Comparison of ENCODE assay signal across 18 cellular contexts in genomic region chr5:176458904-176459561, GRCh38. TPM values are rescaled to one million over a fixed set of nuclear protein-coding genes. Genes with fewer than 3 reads are reported as not detected.
A peak's percentile ranks its signal among the peaks of the same experiment; 100 is the strongest.
DNase-seq lines count a peak whose midpoint lies in the region; ATAC-seq, FAIRE-seq and TF ChIP-seq lines count a peak whose summit lies in the region.
"Had no signal": no experiment of that assay in that cellular context is flagged by ENCODE, and none has a peak within 500 bp of the region (broad histone marks: within the 10 kb centered on the region; RNA-seq: fewer than 3 reads in every experiment).

No MANE protein-coding gene starts in this region.

- no peaks in the 10 kb centered on the region for H3K27me3 ChIP-seq in CD4-positive, CD25-positive, alpha-beta regulatory T cell (ENCODE audit: control insufficient read depth, insufficient read depth, low read length)
- no peaks in the 10 kb centered on the region for H3K27me3 ChIP-seq in K562 (ENCODE audit: control insufficient read depth in 2 of 2, insufficient read depth in 2 of 2, low read length in 2 of 2)
- H3K27me3 ChIP-seq in neural progenitor cell: no peaks in the 10 kb centered on the region
- no peaks in the 10 kb centered on the region for H3K27me3 ChIP-seq in gastroesophageal sphincter

- no peak for ATAC-seq in CD4-positive, CD25-positive, alpha-beta regulatory T cell (ENCODE audit: low read depth in 2 of 2)
- ATAC-seq in K562: no peak
- no peak for ATAC-seq in gastroesophageal sphincter
- ATAC-seq in omental fat pad (ENCODE audit: low FRiP score): no peak
- ATAC-seq: SK-N-SH treated with all-trans-retinoic acid at 6 μM for 48 hours had no signal

- TF ChIP-seq CTCF in HFFc6 (IDR thresholded peaks at IDR 0.05) (no peak), K562 (IDR thresholded peaks at IDR 0.05 in 2 of 3, conservative IDR thresholded peaks at IDR 0.05 in 1 of 3; ENCODE audit: insufficient read depth in 2 of 3, low read depth in 1 of 3, low read length in 3 of 3) (no peak), neural progenitor cell (IDR thresholded peaks at IDR 0.05) (no peak), gastroesophageal sphincter (IDR thresholded peaks at IDR 0.05) (no peak), omental fat pad (IDR thresholded peaks at IDR 0.05) (no peak)

- H3K4me2 ChIP-seq in K562 (ENCODE audit: insufficient read depth, low read length): no peak overlapping the region
- H3K4me2 ChIP-seq in neural progenitor cell: no peak overlapping the region

- peak overlapping the region in 1 of 4 donors; percentile 2 for H3K4me3 Mint-ChIP-seq in CD4-positive, CD25-positive, alpha-beta regulatory T cell
- H3K4me3 Mint-ChIP-seq in HFFc6 (no peak overlapping the region), neural progenitor cell (peak overlapping the region; percentile 5)

- TF ChIP-seq POLR2A in K562 (conservative IDR thresholded peaks at IDR 0.05) (no peak), gastroesophageal sphincter (IDR thresholded peaks at IDR 0.05) (no peak)

- no peak for FAIRE-seq in K562 (lab: Jason Lieb, UNC)

- H3K27me3 Mint-ChIP-seq in CD4-positive, CD25-positive, alpha-beta regulatory T cell: no peaks in the 10 kb centered on the region
- H3K27me3 Mint-ChIP-seq in HFFc6 (ENCODE audit: insufficient read depth) (0 out of 2 replicates have a peak, but pooled peaks cover 2% of the 10 kb centered on the region), neural progenitor cell (ENCODE audit: insufficient read depth, low read depth) (no peaks in the 10 kb centered on the region)

- H3F3A ChIP-seq in neural progenitor cell (ENCODE audit: low read depth): no peaks in the 10 kb centered on the region

- CTCF ChIA-PET in K562 (lab: Yijun Ruan, JAX; ENCODE audit: low intra/inter-chr PET ratio): no interaction called here

- H4K20me1 ChIP-seq in K562 (replicated peaks; ENCODE audit: control insufficient read depth, insufficient read depth, low read length) (peaks cover 3% of the 10 kb centered on the region; the same call in 1 of the 2 replicates), neural progenitor cell (ENCODE audit: low read depth) (peaks cover 37% of the 10 kb centered on the region)

- peaks cover 20 to 70% (median 49%) of the 10 kb centered on the region in 4 donors for H3K4me1 Mint-ChIP-seq in CD4-positive, CD25-positive, alpha-beta regulatory T cell
- H3K4me1 Mint-ChIP-seq in HFFc6 (ENCODE audit: low read depth): peaks cover 34% of the 10 kb centered on the region
- H3K4me1 Mint-ChIP-seq in neural progenitor cell: no peaks in the 10 kb centered on the region

- no peak overlapping the region for H3K27ac ChIP-seq in CD4-positive, CD25-positive, alpha-beta regulatory T cell (ENCODE audit: insufficient read depth, low read length, poor library complexity, severe bottlenecking)
- no peak overlapping the region for H3K27ac ChIP-seq in K562 (ENCODE audit: extremely low read depth, low read depth, low read length)
- H3K27ac ChIP-seq in neural progenitor cell: no peak overlapping the region
- H3K27ac ChIP-seq in gastroesophageal sphincter: peak overlapping the region in 1 of 4 donors; percentile 44
- H3K27ac ChIP-seq: C4-2B had no signal

- H3K4me1 ChIP-seq in CD4-positive, CD25-positive, alpha-beta regulatory T cell (ENCODE audit: control insufficient read depth, insufficient read depth, low read length, poor library complexity, severe bottlenecking): peaks cover 12% of the 10 kb centered on the region
- H3K4me1 ChIP-seq in K562 (replicated peaks in 1 of 2; ENCODE audit: control insufficient read depth in 2 of 2, insufficient read depth in 2 of 2, low read length in 2 of 2) (no peaks in the 10 kb centered on the region), neural progenitor cell (no peaks in the 10 kb centered on the region), gastroesophageal sphincter (peaks cover 0 to 51% (median 0%) of the 10 kb centered on the region in 3 donors)

- H3K9ac ChIP-seq in K562 (ENCODE audit: insufficient read depth in 1 of 2, low read depth in 2 of 2, low read length in 2 of 2) (no peak overlapping the region), neural progenitor cell (no peak overlapping the region)

- no TSS peak for BruUV-seq in K562 (replicated peaks; lab: Mats Ljungman, UMichigan)

- POLR2A ChIA-PET in K562 (lab: Yijun Ruan, JAX): interaction anchor here (0.6 to 1.2 kb wide), 3 partner anchors 10 to 53 kb away, joined by 3 to 4 read pairs (median 3); partner anchors contain the start of gene FAF2

- TF ChIP-seq RAD21 in K562 (CRISPR knock-in tag; conservative IDR thresholded peaks at IDR 0.05 in 1 of 2, IDR thresholded peaks at IDR 0.05 in 1 of 2): no peak

- no peaks in the 10 kb centered on the region for H3K9me3 Mint-ChIP-seq in CD4-positive, CD25-positive, alpha-beta regulatory T cell
- no peaks in the 10 kb centered on the region for H3K9me3 Mint-ChIP-seq in HFFc6
- no peaks in the 10 kb centered on the region for H3K9me3 Mint-ChIP-seq in neural progenitor cell

- 91% methylated on average over 3 of the region's 3 CpGs for WGBS in K562 (ENCODE audit: insufficient coverage, low coverage, missing lambda C conversion rate)
- WGBS in gastroesophageal sphincter (ENCODE audit: low coverage in 1 of 2), 2 donors: 97% methylated on average over 3 of the region's 3 CpGs; no CpG with 5 or more reads in 1 of the 2 donors

- TF ChIP-seq EP300 in K562 (IDR thresholded peaks at IDR 0.05; ENCODE audit: low read length): no peak
- TF ChIP-seq EP300 in gastroesophageal sphincter (IDR thresholded peaks at IDR 0.05): no peak

- H3K9me1 ChIP-seq in K562 (ENCODE audit: control insufficient read depth, insufficient read depth, low read length): no peaks in the 10 kb centered on the region

- no peak overlapping the region for H3K4me3 ChIP-seq in CD4-positive, CD25-positive, alpha-beta regulatory T cell (ENCODE audit: low read depth, low read length)
- H3K4me3 ChIP-seq in K562 (no peak overlapping the region), neural progenitor cell (no peak overlapping the region), gastroesophageal sphincter (no peak overlapping the region)

- H3K27ac Mint-ChIP-seq in CD4-positive, CD25-positive, alpha-beta regulatory T cell: peak overlapping the region in 2 of 3 donors; percentile 73 to 81
- peak overlapping the region; percentile 70 for H3K27ac Mint-ChIP-seq in HFFc6
- H3K27ac Mint-ChIP-seq in neural progenitor cell: no peak overlapping the region

- H3K36me3 ChIP-seq in CD4-positive, CD25-positive, alpha-beta regulatory T cell (ENCODE audit: control insufficient read depth, insufficient read depth, low read length): no peaks in the 10 kb centered on the region
- H3K36me3 ChIP-seq in K562 (ENCODE audit: control insufficient read depth, insufficient read depth, low read length): peaks cover 21% of the 10 kb centered on the region; the same call in 2 of the 3 replicates
- H3K36me3 ChIP-seq in neural progenitor cell: no peaks in the 10 kb centered on the region
- H3K36me3 ChIP-seq in gastroesophageal sphincter: peaks cover 0 to 6% of the 10 kb centered on the region in 2 donors

- DNase-seq in CD4-positive, CD25-positive, alpha-beta regulatory T cell: no peak
- DNase-seq in HFFc6: no peak
- no peak for DNase-seq in K562 (ENCODE audit: extremely low read depth in 1 of 4, low spot score in 3 of 4)
- DNase-seq in neural progenitor cell (ENCODE audit: low spot score): no peak
- no peak for DNase-seq in AG08395 (ENCODE audit: low spot score)
- DNase-seq in NCI-H446 (lab: John Stamatoyannopoulos, UW): no peak
- DNase-seq in omental fat pad (ENCODE audit: low spot score): no peak
- DNase-seq: GDM1, H7, KBM-7, NCI-H187, NCI-H2107, NCI-H510A treated with DMSO at 0.1 percent for 48 hours, NCI-H774, SHP77 treated with DMSO at 0.1 percent for 48 hours had no signal

- H2AFZ ChIP-seq in K562 (ENCODE audit: low read depth, low read length) (no peak overlapping the region), neural progenitor cell (replicated peaks) (no peak overlapping the region)

- intact Hi-C loops in K562 (cut with micrococcal nuclease): no loop called here

- in situ Hi-C loops in K562 (cut with MboI): no loop called here

- peaks cover 17% of the 10 kb centered on the region for H3K36me3 Mint-ChIP-seq in CD4-positive, CD25-positive, alpha-beta regulatory T cell
- H3K36me3 Mint-ChIP-seq in HFFc6 (ENCODE audit: low read depth): peaks cover 13% of the 10 kb centered on the region
- peaks cover 8% of the 10 kb centered on the region for H3K36me3 Mint-ChIP-seq in neural progenitor cell

- no peaks in the 10 kb centered on the region for H3K9me3 ChIP-seq in CD4-positive, CD25-positive, alpha-beta regulatory T cell (ENCODE audit: control insufficient read depth in 2 of 2, low read length in 2 of 2)
- no peaks in the 10 kb centered on the region for H3K9me3 ChIP-seq in K562 (replicated peaks; ENCODE audit: control insufficient read depth, insufficient read depth, low read depth, low read length)
- no peaks in the 10 kb centered on the region for H3K9me3 ChIP-seq in neural progenitor cell (ENCODE audit: low read depth)
- no peaks in the 10 kb centered on the region for H3K9me3 ChIP-seq in gastroesophageal sphincter

- peaks cover 70% of the 10 kb centered on the region for H3K79me2 ChIP-seq in K562 (ENCODE audit: control insufficient read depth, insufficient read depth, low read length)
- H3K79me2 ChIP-seq in neural progenitor cell (ENCODE audit: low read depth): peaks cover 99% of the 10 kb centered on the region

RNA-seq across cellular contexts. Expression of gene FAF2, which starts 10.8 kb away (rescaled TPM):
- total RNA-seq in CD4-positive, CD25-positive, alpha-beta regulatory T cell: 31.8 TPM
- 10 to 100 TPM in 3 of 4 donors, 1 to 10 TPM in 1; 8.8 to 17.3 (median 14.0) TPM for polyA plus RNA-seq in CD4-positive, CD25-positive, alpha-beta regulatory T cell
- total RNA-seq in HFFc6 (2021; fragmentation: NEBNext Ultra II Directional; extraction: Animal tissue kit (Norgen Biotek cat#: 25700)): 10 to 100 TPM; 43.4 to 53.1 (median 49.3) TPM
- total RNA-seq in K562 (2011; cell fraction: chromatin; rRNA removed; ENCODE audit: low replicate concordance): 48.2 and 98.0 TPM in 2 replicates
- total RNA-seq in K562 (2011; cell fraction: nucleolus; rRNA removed): 45.0 and 52.5 TPM in 2 replicates
- total RNA-seq in K562 (2011; cell fraction: nucleoplasm; rRNA removed): 70.0 and 90.6 TPM in 2 replicates
- total RNA-seq in K562 (2014; rRNA removed) (25.6 and 29.0 TPM in 2 replicates), K562 (2014; rRNA removed; fragmentation: Illumina TruSeq; extraction: Trizol) (37.8 and 41.6 TPM in 2 replicates), K562 (2015; rRNA removed; fragmentation: Illumina TruSeq; extraction: Trizol) (35.4 and 36.1 TPM in 2 replicates), K562 (2021) (33.7 and 37.7 TPM in 2 replicates), neural progenitor cell (ENCODE audit: low replicate concordance) (32.3 and 33.4 TPM in 2 replicates), gastroesophageal sphincter (10 to 100 TPM; 25.3 to 27.7 (median 25.5) TPM), omental fat pad (10 to 100 TPM; 27.6 to 31.1 (median 27.8) TPM)
- polyA plus RNA-seq in K562 (2011; rRNA removed) (38.6 and 44.6 TPM in 2 replicates), K562 (2014; fragmentation: Illumina TruSeq; extraction: Trizol) (41.9 and 43.4 TPM in 2 replicates), K562 (2014; fragmentation: Nextera tagmentation; extraction: Ambion mirVana) (10 to 100 TPM; 25.2 to 32.8 TPM), K562 (2014; rRNA removed) (25.0 and 30.3 TPM in 2 replicates)
- polyA plus RNA-seq in K562 (2011; cell fraction: cytosol; rRNA removed): 22.1 and 28.9 TPM in 2 replicates
- polyA plus RNA-seq in K562 (2011; cell fraction: nucleus; rRNA removed): 33.7 and 37.6 TPM in 2 replicates
- 23.2 and 26.6 TPM in 2 replicates for polyA plus RNA-seq in K562 (2012)
- 63.2 and 66.8 TPM in 2 replicates for polyA minus RNA-seq in K562 (2011; rRNA and poly(A)+ RNA removed)
- 22.9 and 31.1 TPM in 2 replicates for polyA minus RNA-seq in K562 (2011; cell fraction: cytosol; rRNA and poly(A)+ RNA removed)
- 12.4 and 23.8 TPM in 2 replicates for polyA minus RNA-seq in K562 (2011; cell fraction: nucleus; rRNA and poly(A)+ RNA removed)

RNA-seq across cellular contexts. Expression of gene CLTB, which starts 42.7 kb away (rescaled TPM):
- 85.9 TPM for total RNA-seq in CD4-positive, CD25-positive, alpha-beta regulatory T cell
- 100 to 1,000 TPM in 2 of 4 donors, 10 to 100 TPM in 2; 92.5 to 129 (median 101) TPM for polyA plus RNA-seq in CD4-positive, CD25-positive, alpha-beta regulatory T cell
- 100 to 1,000 TPM; 178 to 226 (median 202) TPM for total RNA-seq in HFFc6 (2021; fragmentation: NEBNext Ultra II Directional; extraction: Animal tissue kit (Norgen Biotek cat#: 25700))
- 8.7 and 27.7 TPM in 2 replicates for total RNA-seq in K562 (2011; cell fraction: chromatin; rRNA removed; ENCODE audit: low replicate concordance)
- 17.0 and 19.1 TPM in 2 replicates for total RNA-seq in K562 (2011; cell fraction: nucleolus; rRNA removed)
- 18.7 and 31.4 TPM in 2 replicates for total RNA-seq in K562 (2011; cell fraction: nucleoplasm; rRNA removed)
- 111 and 117 TPM in 2 replicates for total RNA-seq in K562 (2014; rRNA removed)
- total RNA-seq in K562 (2014; rRNA removed; fragmentation: Illumina TruSeq; extraction: Trizol): 15.2 and 17.4 TPM in 2 replicates
- total RNA-seq in K562 (2015; rRNA removed; fragmentation: Illumina TruSeq; extraction: Trizol): 39.0 and 39.7 TPM in 2 replicates
- 54.7 and 69.0 TPM in 2 replicates for total RNA-seq in K562 (2021)
- polyA plus RNA-seq in K562 (2011; rRNA removed): 33.1 and 41.1 TPM in 2 replicates
- polyA plus RNA-seq in K562 (2011; cell fraction: cytosol; rRNA removed): 47.3 and 113 TPM in 2 replicates
- polyA plus RNA-seq in K562 (2011; cell fraction: nucleus; rRNA removed): 28.1 and 43.0 TPM in 2 replicates
- polyA plus RNA-seq in K562 (2012): 55.6 and 65.9 TPM in 2 replicates
- 31.4 and 55.9 TPM in 2 replicates for polyA plus RNA-seq in K562 (2014; fragmentation: Illumina TruSeq; extraction: Trizol)
- polyA plus RNA-seq in K562 (2014; fragmentation: Nextera tagmentation; extraction: Ambion mirVana): 1 to 10 TPM; 1.8 to 3.5 TPM
- 84.2 and 84.6 TPM in 2 replicates for polyA plus RNA-seq in K562 (2014; rRNA removed)
- 17.0 and 24.2 TPM in 2 replicates for polyA minus RNA-seq in K562 (2011; rRNA and poly(A)+ RNA removed)
- polyA minus RNA-seq in K562 (2011; cell fraction: cytosol; rRNA and poly(A)+ RNA removed): 25.4 and 28.5 TPM in 2 replicates
- polyA minus RNA-seq in K562 (2011; cell fraction: nucleus; rRNA and poly(A)+ RNA removed): 7.8 and 8.3 TPM in 2 replicates
- 12.6 and 29.2 TPM in 2 replicates for total RNA-seq in neural progenitor cell (ENCODE audit: low replicate concordance)
- total RNA-seq in gastroesophageal sphincter: 100 to 1,000 TPM; 222 to 285 (median 240) TPM
- total RNA-seq in omental fat pad: 100 to 1,000 TPM; 119 to 171 (median 128) TPM
